1 cellular context compared by ENCODE assay signal in genomic region chr3:193846569-193846968, GRCh38.
TF ChIP-seq lines count a peak whose summit lies in the region.

No MANE protein-coding gene starts in this region.

TF ChIP-seq in K562, 482 proteins besides CTCF, POLR2A, EP300 and RAD21 (continued from another document):
- TF ChIP-seq ZNF592 (IDR thresholded peaks at IDR 0.05) (peak; percentile 68), AFF1 (IDR thresholded peaks at IDR 0.05; ENCODE audit: low read depth in 1 of 2, partially characterized antibody in 2 of 2) (no peak), ZNF311 (CRISPR knock-in tag; IDR thresholded peaks at IDR 0.05) (peak; percentile 60; the same call in 1 of the 2 replicates), SMC3 (conservative IDR thresholded peaks at IDR 0.05; ENCODE audit: insufficient read depth, low read depth, low read length) (no peak), CBFA2T3 (IDR thresholded peaks at IDR 0.05) (no peak), ZNF431 (CRISPR knock-in tag; IDR thresholded peaks at IDR 0.05) (no peak), SMARCA5 (IDR thresholded peaks at IDR 0.05) (no peak)
TF ChIP-seq in K562: peak in this region for 2.
